22 cellular contexts compared by ENCODE assay signal in genomic region chr15:31389576-31389975, GRCh38.
A peak's percentile ranks its signal among the peaks of the same experiment; 100 is the strongest.
DNase-seq lines count a peak whose midpoint lies in the region; ATAC-seq, FAIRE-seq and TF ChIP-seq lines count a peak whose summit lies in the region.
"Had no signal": no experiment of that assay in that cellular context is flagged by ENCODE, and none has a peak within 500 bp of the region (broad histone marks: within the 10 kb centered on the region; RNA-seq: fewer than 3 reads in every experiment).

No MANE protein-coding gene starts in this region.

- no peaks in the 10 kb centered on the region for H3K27me3 ChIP-seq in CD4-positive, CD25-positive, alpha-beta regulatory T cell (ENCODE audit: control insufficient read depth, insufficient read depth, low read length)
- no peaks in the 10 kb centered on the region for H3K27me3 ChIP-seq in CD4-positive, alpha-beta T cell (ENCODE audit: control insufficient read depth, insufficient read depth, low read length)
- no peaks in the 10 kb centered on the region for H3K27me3 ChIP-seq in sigmoid colon
- H3K27me3 ChIP-seq: adrenal gland, MG63, SJCRH30, testis had no signal

- ATAC-seq in CD4-positive, CD25-positive, alpha-beta regulatory T cell (ENCODE audit: low read depth in 2 of 2), result no peak
- no peak for ATAC-seq in CD4-positive, alpha-beta T cell (ENCODE audit: poor library complexity)
- ATAC-seq in naive thymus-derived CD8-positive, alpha-beta T cell, result no peak
- ATAC-seq: left cardiac atrium, PC-3 had no signal

- intact Hi-C loops in CD4-positive, alpha-beta T cell (cut with DNase I, micrococcal nuclease), result no loop called here
- intact Hi-C loops in sigmoid colon (cut with DNase I), result no loop called here

- H3K4me3 ChIP-seq in CD4-positive, CD25-positive, alpha-beta regulatory T cell (ENCODE audit: low read depth, low read length), result no peak overlapping the region
- no peak overlapping the region for H3K4me3 ChIP-seq in sigmoid colon
- H3K4me3 ChIP-seq: adrenal gland, cardiac muscle cell, MG63, neural progenitor cell, SJCRH30, testis had no signal

- peaks cover 41% of the 10 kb centered on the region for H3K4me1 ChIP-seq in CD4-positive, CD25-positive, alpha-beta regulatory T cell (ENCODE audit: control insufficient read depth, insufficient read depth, low read length, poor library complexity, severe bottlenecking)
- peaks cover 0 to 40% (median 29%) of the 10 kb centered on the region in 4 donors for H3K4me1 ChIP-seq in sigmoid colon
- H3K4me1 ChIP-seq: neural progenitor cell had no signal

- no peak for FAIRE-seq in GM12892 (lab: Jason Lieb, UNC)
- FAIRE-seq: GM18507 had no signal

- POLR2A ChIA-PET in CD4-positive, alpha-beta T cell (lab: Charles Lee), result interaction anchor here (1.1 to 1.7 kb wide), 4 partner anchors 24 to 49 kb away, joined by 3 to 7 read pairs (median 4); no protein-coding TSS in a partner anchor
- POLR2A ChIA-PET in naive thymus-derived CD8-positive, alpha-beta T cell (lab: Charles Lee), result interaction anchor here (0.8 to 14.1 kb wide), 10 partner anchors 9 to 174 kb away, joined by 3 to 308 read pairs (median 3); no protein-coding TSS in a partner anchor

- TF ChIP-seq EP300 in sigmoid colon (IDR thresholded peaks at IDR 0.05), result no peak

- CTCF ChIA-PET in CD4-positive, alpha-beta T cell (lab: Charles Lee), result interaction anchor here (0.7 to 1.9 kb wide), 3 partner anchors 24 to 63 kb away, joined by 3 to 5 read pairs (median 3); partner anchors contain the start of gene KLF13

- TF ChIP-seq CTCF in CD4-positive, alpha-beta T cell (IDR thresholded peaks at IDR 0.05), result no peak
- no peak for TF ChIP-seq CTCF in sigmoid colon (IDR thresholded peaks at IDR 0.05)

- no peaks in the 10 kb centered on the region for H3K36me3 ChIP-seq in CD4-positive, CD25-positive, alpha-beta regulatory T cell (ENCODE audit: control insufficient read depth, insufficient read depth, low read length)
- H3K36me3 ChIP-seq in sigmoid colon, result no peaks in the 10 kb centered on the region
- H3K36me3 ChIP-seq: adrenal gland, cardiac muscle cell, MG63, neural progenitor cell, SJCRH30 had no signal

- peaks cover 3% of the 10 kb centered on the region for H3K27me3 Mint-ChIP-seq in CD4-positive, CD25-positive, alpha-beta regulatory T cell
- H3K27me3 Mint-ChIP-seq in CD4-positive, alpha-beta T cell, result no peaks in the 10 kb centered on the region
- H3K27me3 Mint-ChIP-seq in activated naive CD8-positive, alpha-beta T cell, result no peaks in the 10 kb centered on the region
- no peaks in the 10 kb centered on the region for H3K27me3 Mint-ChIP-seq in naive thymus-derived CD8-positive, alpha-beta T cell
- H3K27me3 Mint-ChIP-seq: IgD-negative memory B cell had no signal

- no peaks in the 10 kb centered on the region for H3K36me3 Mint-ChIP-seq in CD4-positive, CD25-positive, alpha-beta regulatory T cell
- H3K36me3 Mint-ChIP-seq in CD4-positive, alpha-beta T cell (ENCODE audit: low read depth), result no peaks in the 10 kb centered on the region
- H3K36me3 Mint-ChIP-seq in activated naive CD8-positive, alpha-beta T cell, result no peaks in the 10 kb centered on the region
- H3K36me3 Mint-ChIP-seq in naive thymus-derived CD8-positive, alpha-beta T cell, result peaks cover 0 to under 1% (median 0%) of the 10 kb centered on the region in 3 donors
- H3K36me3 Mint-ChIP-seq: IgD-negative memory B cell, neural progenitor cell had no signal

- DNase-seq in CD4-positive, CD25-positive, alpha-beta regulatory T cell, result no peak
- DNase-seq in CD4-positive, alpha-beta T cell, result no peak
- no peak for DNase-seq in naive thymus-derived CD8-positive, alpha-beta T cell
- no peak for DNase-seq in NOMO-1 (lab: John Stamatoyannopoulos, UW; ENCODE audit: unreplicated experiment in 2 of 2)
- no peak for DNase-seq in GM12892 (ENCODE audit: insufficient read length)
- DNase-seq in sigmoid colon, result no peak
- DNase-seq: activated CD4-positive, CD25-positive, alpha-beta regulatory T cell; EL; left cardiac atrium; MG63; NCI-H1694 treated with DMSO at 0.1 percent for 48 hours; PC-3; SJCRH30; T-helper 9 cell; testis had no signal

- peak overlapping the region in 3 of 4 donors; percentile 42 to 60 (median 48) for H3K4me3 Mint-ChIP-seq in CD4-positive, CD25-positive, alpha-beta regulatory T cell
- peak overlapping the region; percentile 59 for H3K4me3 Mint-ChIP-seq in CD4-positive, alpha-beta T cell
- no peak overlapping the region for H3K4me3 Mint-ChIP-seq in activated naive CD8-positive, alpha-beta T cell
- peak overlapping the region; percentile 10 to 77 (median 53) for H3K4me3 Mint-ChIP-seq in naive thymus-derived CD8-positive, alpha-beta T cell
- H3K4me3 Mint-ChIP-seq: mesothelial cell of epicardium had no signal

- H3K27ac Mint-ChIP-seq in CD4-positive, CD25-positive, alpha-beta regulatory T cell, result peak overlapping the region; percentile 42 to 92 (median 81)
- peak overlapping the region; percentile 63 for H3K27ac Mint-ChIP-seq in CD4-positive, alpha-beta T cell
- H3K27ac Mint-ChIP-seq in activated naive CD8-positive, alpha-beta T cell, result peak overlapping the region; percentile 55
- H3K27ac Mint-ChIP-seq in naive thymus-derived CD8-positive, alpha-beta T cell, result peak overlapping the region; percentile 75 to 96 (median 84)
- H3K27ac Mint-ChIP-seq: neural progenitor cell had no signal

- H3K27ac ChIP-seq in CD4-positive, CD25-positive, alpha-beta regulatory T cell (ENCODE audit: insufficient read depth, low read length, poor library complexity, severe bottlenecking), result no peak overlapping the region
- H3K27ac ChIP-seq in CD4-positive, alpha-beta T cell (ENCODE audit: low read depth, low read length), result no peak overlapping the region
- no peak overlapping the region for H3K27ac ChIP-seq in sigmoid colon
- H3K27ac ChIP-seq: cardiac muscle cell, neural progenitor cell, SJCRH30 had no signal

- H3K9me3 ChIP-seq in CD4-positive, CD25-positive, alpha-beta regulatory T cell (ENCODE audit: control insufficient read depth in 2 of 2, low read length in 2 of 2), result no peaks in the 10 kb centered on the region
- no peaks in the 10 kb centered on the region for H3K9me3 ChIP-seq in CD4-positive, alpha-beta T cell (ENCODE audit: control insufficient read depth, low read length)
- no peaks in the 10 kb centered on the region for H3K9me3 ChIP-seq in sigmoid colon
- H3K9me3 ChIP-seq: adrenal gland, MG63, SJCRH30, testis had no signal

- TF ChIP-seq POLR2A in GM12892 (IDR thresholded peaks at IDR 0.05; ENCODE audit: low read depth, low read length) (no peak), sigmoid colon (IDR thresholded peaks at IDR 0.05) (no peak)

- 86 to 92% methylated on average over 4 of the region's 4 CpGs for whole genome bisulfite sequencing in sigmoid colon, 2 donors

- H3K9me3 Mint-ChIP-seq in CD4-positive, CD25-positive, alpha-beta regulatory T cell, result peaks cover 0 to 4% (median 0%) of the 10 kb centered on the region in 7 donors
- no peaks in the 10 kb centered on the region for H3K9me3 Mint-ChIP-seq in CD4-positive, alpha-beta T cell
- H3K9me3 Mint-ChIP-seq in activated naive CD8-positive, alpha-beta T cell (ENCODE audit: low read depth), result no peaks in the 10 kb centered on the region
- peaks cover 0 to 2% (median 0%) of the 10 kb centered on the region in 9 donors for H3K9me3 Mint-ChIP-seq in naive thymus-derived CD8-positive, alpha-beta T cell
- H3K9me3 Mint-ChIP-seq: IgD-negative memory B cell had no signal

- H3K4me1 Mint-ChIP-seq in CD4-positive, CD25-positive, alpha-beta regulatory T cell, result peaks cover 21 to 62% (median 42%) of the 10 kb centered on the region in 4 donors
- H3K4me1 Mint-ChIP-seq in CD4-positive, alpha-beta T cell (ENCODE audit: low read depth), result peaks cover 76% of the 10 kb centered on the region
- peaks cover 66% of the 10 kb centered on the region for H3K4me1 Mint-ChIP-seq in activated naive CD8-positive, alpha-beta T cell (ENCODE audit: low read depth)
- peaks cover 44 to 82% (median 71%) of the 10 kb centered on the region in 4 donors for H3K4me1 Mint-ChIP-seq in naive thymus-derived CD8-positive, alpha-beta T cell
- H3K4me1 Mint-ChIP-seq: neural progenitor cell had no signal
